21 cellular contexts compared by ENCODE assay signal in the genomic region with DNA sequence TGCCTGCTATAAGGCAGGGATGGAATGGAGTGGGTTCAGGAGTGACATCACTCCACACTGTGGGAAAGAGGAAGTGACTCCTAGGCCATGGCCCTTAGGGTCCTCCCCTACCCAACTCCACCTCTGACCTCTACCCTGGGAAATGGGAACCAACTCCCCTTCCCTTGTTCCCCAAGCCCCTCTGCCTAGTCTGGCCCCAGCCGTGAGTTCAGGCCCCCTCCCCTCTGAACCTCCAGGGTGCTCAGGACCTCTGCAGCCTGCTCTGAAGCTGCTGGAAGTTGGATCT. TPM values are rescaled to one million over a fixed set of nuclear protein-coding genes. Genes with fewer than 3 reads are reported as not detected.
"Had no signal": no experiment of that assay in that cellular context is flagged by ENCODE, and none has a peak within 500 bp of the region (broad histone marks: within the 10 kb centered on the region; RNA-seq: fewer than 3 reads in every experiment).

No MANE protein-coding gene starts in this region.

- DNase-seq: activated B cell treated with CpG ODN at 0.5 μM for 24 hours; activated CD4-positive, alpha-beta T cell treated with anti-CD3 and anti-CD28 coated beads, Interleukin-2, amount 10 ng/mL, durations not matched to agents 24 days and 14 days; activated CD8-positive, alpha-beta memory T cell treated with anti-CD3 and anti-CD28 coated beads, Interleukin-2, amount 50 U/mL, for 48 hours; activated CD8-positive, alpha-beta T cell treated with anti-CD3 and anti-CD28 coated beads, Interleukin-2, amount 10 ng/mL, durations not matched to agents 7 days and 5 days; activated naive CD4-positive, alpha-beta T cell; activated naive CD8-positive, alpha-beta T cell treated with anti-CD3 and anti-CD28 coated beads, Interleukin-2, amount 50 U/mL, for 24 hours; aorta; effector memory CD4-positive, alpha-beta T cell; foreskin melanocyte; head of caudate nucleus; kidney glomerular epithelial cell; mesendoderm; occipital lobe; stimulated activated naive CD8-positive, alpha-beta T cell treated with anti-CD3 and anti-CD28 coated beads, Interleukin-15, amount 100 ng/mL, for 72 hours; T-helper 2 cell had no signal

RNA-seq across cellular contexts. Expression of gene GUCA2A, which starts 3.8 kb away (rescaled TPM):
- total RNA-seq: activated B cell treated with CpG ODN at 0.5 μM for 24 hours; activated CD4-positive, alpha-beta T cell treated with anti-CD3 and anti-CD28 coated beads, Interleukin-2, amount 10 ng/mL, durations not matched to agents 24 days and 14 days; activated CD8-positive, alpha-beta T cell treated with anti-CD3 and anti-CD28 coated beads, Interleukin-2, amount 10 ng/mL, durations not matched to agents 7 days and 5 days; activated T-helper 1 cell treated with anti-CD3 and anti-CD28 coated beads, Interleukin-12 subunit alpha, Interleukin-12 subunit beta, Interleukin-2, Interleukin-4 antibody, amounts not matched to agents 30 ng/mL and 10 ng/mL and 1 ng/mL, durations not matched to agents 14 hours and 24 hours and 36 hours; aorta; fibroblast of lung; liver; occipital lobe; posterior vena cava; temporal lobe; ureter had no signal
- polyA plus RNA-seq: fibroblast of lung, liver had no signal

RNA-seq across cellular contexts. Expression of gene GUCA2B, which starts 15.1 kb away (rescaled TPM):
- total RNA-seq: activated B cell treated with CpG ODN at 0.5 μM for 24 hours; activated CD4-positive, alpha-beta T cell treated with anti-CD3 and anti-CD28 coated beads, Interleukin-2, amount 10 ng/mL, durations not matched to agents 24 days and 14 days; activated CD8-positive, alpha-beta T cell treated with anti-CD3 and anti-CD28 coated beads, Interleukin-2, amount 10 ng/mL, durations not matched to agents 7 days and 5 days; activated T-helper 1 cell treated with anti-CD3 and anti-CD28 coated beads, Interleukin-12 subunit alpha, Interleukin-12 subunit beta, Interleukin-2, Interleukin-4 antibody, amounts not matched to agents 30 ng/mL and 10 ng/mL and 1 ng/mL, durations not matched to agents 14 hours and 24 hours and 36 hours; aorta; fibroblast of lung; liver; occipital lobe; posterior vena cava; temporal lobe; ureter had no signal
- polyA plus RNA-seq: fibroblast of lung had no signal
